In genomic region chr12:11648514-11649412, GRCh38 we compare ENCODE assay signal across 8 cellular contexts. TPM values are rescaled to one million over a fixed set of nuclear protein-coding genes. Genes with fewer than 3 reads are reported as not detected.
DNase-seq lines count a peak whose midpoint lies in the region; ATAC-seq and TF ChIP-seq lines count a peak whose summit lies in the region.

No MANE protein-coding gene starts in this region.

- ATAC-seq in HG02642 (IDR thresholded peaks at IDR 0.05; ENCODE audit: poor library complexity, unreplicated experiment) = peak; percentile 33
- ATAC-seq in psoas muscle = peak; percentile 76 to 80 (median 80)

- 1% methylated on average over 56 to 58 of the region's 58 CpGs for WGBS in psoas muscle, 3 donors

- no peaks in the 10 kb centered on the region for H3K36me3 ChIP-seq in left ventricle myocardium inferior
- H3K36me3 ChIP-seq in psoas muscle (ENCODE audit: insufficient read depth in 1 of 2, low read depth in 1 of 2) = no peaks in the 10 kb centered on the region
- H3K36me3 ChIP-seq in vagina = no peaks in the 10 kb centered on the region

- H3K4me3 ChIP-seq in GM12875 (ENCODE audit: low read depth, low read length) (peak overlapping the region; percentile 58), left ventricle myocardium inferior (peak overlapping the region; percentile 86), psoas muscle (peak overlapping the region; percentile 89), vagina (peak overlapping the region; percentile 87 to 89)

- H3K4me1 ChIP-seq in left ventricle myocardium inferior (peaks cover 43% of the 10 kb centered on the region), psoas muscle (peaks cover 31% of the 10 kb centered on the region), vagina (peaks cover 32% of the 10 kb centered on the region)

- H3K27me3 ChIP-seq in left ventricle myocardium inferior (ENCODE audit: low read depth) (no peaks in the 10 kb centered on the region), psoas muscle (ENCODE audit: insufficient read depth in 3 of 3, low read length in 2 of 3) (no peaks in the 10 kb centered on the region), vagina (no peaks in the 10 kb centered on the region)

- TF ChIP-seq CTCF in GM12875 (IDR thresholded peaks at IDR 0.05; ENCODE audit: borderline replicate concordance, insufficient read depth, low read depth, low read length) (no peak), left ventricle myocardium inferior (IDR thresholded peaks at IDR 0.05; ENCODE audit: borderline replicate concordance) (no peak), psoas muscle (IDR thresholded peaks at IDR 0.05) (no peak), vagina (IDR thresholded peaks at IDR 0.05) (no peak)

- peak; percentile 92 for DNase-seq in NCI-H1105 treated with DMSO at 0.1 percent for 48 hours (lab: John Stamatoyannopoulos, UW)
- peak; percentile 52 for DNase-seq in T follicular helper cell (ENCODE audit: low read depth)
- DNase-seq in amniotic stem cell (lab: John Stamatoyannopoulos, UW) = peak; percentile 76
- peak; percentile 58 for DNase-seq in left ventricle myocardium inferior
- DNase-seq in psoas muscle = peak; percentile 59 to 75
- DNase-seq in vagina (ENCODE audit: extremely low spot score in 2 of 2) = no peak

- intact Hi-C loops in left ventricle myocardium inferior (cut with micrococcal nuclease) = loop anchor here (10.0 kb wide), 1 partner anchor 236 kb away; no protein-coding TSS in a partner anchor
- intact Hi-C loops in psoas muscle (cut with DNase I) = loop anchor here in 1 of 2 donors (5.0 kb wide), 1 partner anchor 384 kb away; no protein-coding TSS in a partner anchor
- intact Hi-C loops in vagina (cut with DNase I) = no loop called here

- H3K9me3 ChIP-seq in left ventricle myocardium inferior (replicated peaks) (no peaks in the 10 kb centered on the region), psoas muscle (no peaks in the 10 kb centered on the region), vagina (no peaks in the 10 kb centered on the region)

- TF ChIP-seq POLR2A in vagina (IDR thresholded peaks at IDR 0.05) = no peak

- H3K27ac ChIP-seq in left ventricle myocardium inferior (replicated peaks) (peak overlapping the region; percentile 99), psoas muscle (peak overlapping the region; percentile 91), vagina (peak overlapping the region; percentile 89)

RNA-seq across cellular contexts. Expression of gene ETV6, which starts 0.7 kb away (rescaled TPM):
- total RNA-seq in left ventricle myocardium inferior = 16.9 TPM
- total RNA-seq in psoas muscle = 10 to 100 TPM in 2 of 4 donors, 1 to 10 TPM in 2; 4.5 to 22.9 (median 11.1) TPM
- 1 to 10 TPM; 2.8 to 4.9 (median 3.5) TPM for polyA plus RNA-seq in psoas muscle
- total RNA-seq in vagina = 14.7 TPM

Comparison
In these comparisons a context has a peak if more than half of its experiments do, and no peak if none do; other contexts are left out.
1. DNase-seq: peak in NCI-H1105 treated with DMSO at 0.1 percent for 48 hours (single experiment), T follicular helper cell (single experiment), amniotic stem cell (single experiment), left ventricle myocardium inferior (single experiment) and psoas muscle (2 of 2); none in vagina (0 of 2).
2. Peak in every context shown above with its lines, with median percentiles within 50 percentile points of each other: H3K4me3 ChIP-seq and H3K27ac ChIP-seq.